ENCODE assay signal across 8 cellular contexts in genomic region chr11:7665473-7666291, GRCh38. TPM values are rescaled to one million over a fixed set of nuclear protein-coding genes. Genes with fewer than 3 reads are reported as not detected.
DNase-seq lines count a peak whose midpoint lies in the region; ATAC-seq and TF ChIP-seq lines count a peak whose summit lies in the region.

No MANE protein-coding gene starts in this region.

- H3K9me3 Mint-ChIP-seq in WTC11, result peaks cover 17% of the 10 kb centered on the region

- no peak overlapping the region for H3K4me3 Mint-ChIP-seq in WTC11

- ATAC-seq in GM18502 (IDR thresholded peaks at IDR 0.05; ENCODE audit: poor library complexity, unreplicated experiment), result peak; percentile 97
- peak; percentile 95 for ATAC-seq in HG02870 (IDR thresholded peaks at IDR 0.05; ENCODE audit: unreplicated experiment)
- peak; percentile 99 for ATAC-seq in WTC11
- ATAC-seq in left colon, result peak; percentile 97

- H3K27ac ChIP-seq in A673 (ENCODE audit: low read depth, low read length, poor library complexity, severe bottlenecking), result no peak overlapping the region
- H3K27ac ChIP-seq in caudate nucleus (ENCODE audit: low read depth, low read length), result peak overlapping the region; percentile 72

- intact Hi-C loops in A673 (cut with micrococcal nuclease; ENCODE audit: unreplicated experiment) (loop anchor here (1.0 to 2.0 kb wide), 2 partner anchors 94 to 153 kb away; partner anchors contain the start of gene PPFIBP2), left colon (cut with DNase I, micrococcal nuclease) (loop anchor here in 1 of 2 donors (10.0 kb wide), 1 partner anchor 101 kb away; no protein-coding TSS in a partner anchor)

- H3K4me1 ChIP-seq in A673 (ENCODE audit: insufficient read depth, low read length, poor library complexity, severe bottlenecking), result no peaks in the 10 kb centered on the region

- no TSS peak for BruUV-seq in A673 (replicated peaks; lab: Mats Ljungman, UMichigan)

- H3K9me3 ChIP-seq in A673 (ENCODE audit: low read depth, low read length, poor library complexity, severe bottlenecking), result no peaks in the 10 kb centered on the region

- H3K27ac Mint-ChIP-seq in WTC11, result no peak overlapping the region

- H3K36me3 Mint-ChIP-seq in WTC11, result peaks cover 68% of the 10 kb centered on the region

- POLR2A ChIA-PET in A673 (lab: Charles Lee; ENCODE audit: low non-redundant PET) (no interaction called here), WTC11 (lab: Charles Lee) (no interaction called here)

- TF ChIP-seq CTCF in A673 (conservative IDR thresholded peaks at IDR 0.05; ENCODE audit: low read depth, low read length), result peak; percentile 88
- TF ChIP-seq CTCF in WTC11 (IDR thresholded peaks at IDR 0.05), result peak; percentile 94

- peaks cover 9% of the 10 kb centered on the region; the same call in 1 of the 2 replicates for H3K4me1 Mint-ChIP-seq in WTC11

- H3K36me3 ChIP-seq in A673 (ENCODE audit: insufficient read depth, low read length, poor library complexity, severe bottlenecking), result no peaks in the 10 kb centered on the region

- DNase-seq in A673 (ENCODE audit: low spot score) (peak; percentile 57), NCI-H146 treated with DMSO at 0.1 percent for 48 hours (lab: John Stamatoyannopoulos, UW; ENCODE audit: unreplicated experiment) (peak; percentile 21), WTC11 (ENCODE audit: low spot score) (peak; percentile 89), caudate nucleus (lab: John Stamatoyannopoulos, UW) (peak in 35 of 61 donors; percentile 19 to 65 (median 43)), left colon (peak; percentile 85 to 89)
- DNase-seq in stimulated activated CD4-positive, alpha-beta T cell treated with anti-CD3 and anti-CD28 coated beads, TNF-alpha, amount 100 ng/mL, for 1 hour (ENCODE audit: low read depth in 3 of 3, low spot score in 1 of 3), result peak; percentile 18 to 62 (median 29)

- H3K27me3 Mint-ChIP-seq in WTC11 (ENCODE audit: low read depth), result peaks cover 8% of the 10 kb centered on the region; the same call in 1 of the 2 replicates

- H3K4me3 ChIP-seq in A673 (ENCODE audit: low read depth, low read length, poor library complexity, severe bottlenecking), result no peak overlapping the region

- CTCF ChIA-PET in A673 (lab: Charles Lee), result interaction anchor here (0.6 to 1.0 kb wide), 5 partner anchors 8 to 1446 kb away, joined by 3 to 5 read pairs (median 3); no protein-coding TSS in a partner anchor
- CTCF ChIA-PET in WTC11 (lab: Charles Lee), result interaction anchor here (0.5 to 3.7 kb wide), 26 partner anchors 8 to 853 kb away, joined by 3 to 34 read pairs (median 3); partner anchors contain the start of gene PPFIBP2

- no peaks in the 10 kb centered on the region for H3K27me3 ChIP-seq in A673 (replicated peaks; ENCODE audit: insufficient read depth, low read depth, low read length, poor library complexity)

TF ChIP-seq in WTC11, 78 proteins besides CTCF, POLR2A, EP300 and RAD21:
- TF ChIP-seq OVOL2 (CRISPR knock-in tag; IDR thresholded peaks at IDR 0.05; ENCODE audit: borderline replicate concordance) (no peak), SOX15 (CRISPR knock-in tag; IDR thresholded peaks at IDR 0.05) (no peak), MXD4 (CRISPR knock-in tag; IDR thresholded peaks at IDR 0.05; ENCODE audit: borderline replicate concordance) (no peak)

RNA-seq across cellular contexts. Expression of gene CYB5R2, which starts 7.6 kb away (rescaled TPM):
- 6.2 and 6.9 TPM in 2 replicates for total RNA-seq in A673 (2021)
- 36.6 to 40.3 TPM (median 36.8 TPM) in 3 replicates for total RNA-seq in WTC11 (2021)
- 1 to 10 TPM; 4.4 to 5.2 TPM for total RNA-seq in left colon

RNA-seq across cellular contexts. Expression of gene OVCH2, which starts 40.6 kb away (rescaled TPM):
- total RNA-seq in A673 (2021) (not detected in 2 replicates), WTC11 (2021) (0.57 TPM in 1 of 3 replicates, not detected in the others), left colon (not detected)

Comparison
In these comparisons a context has a peak if more than half of its experiments do, and no peak if none do; other contexts are left out.
1. DNase-seq: peak in every context shown above with its lines; median percentile 89 in WTC11; 87 in left colon; 57 in A673; 43 in caudate nucleus; 29 in stimulated activated CD4-positive, alpha-beta T cell treated with anti-CD3 and anti-CD28 coated beads, TNF-alpha, amount 100 ng/mL, for 1 hour; 21 in NCI-H146 treated with DMSO at 0.1 percent for 48 hours.